Comparison of ENCODE assay signal across 36 cellular contexts in the genomic region with DNA sequence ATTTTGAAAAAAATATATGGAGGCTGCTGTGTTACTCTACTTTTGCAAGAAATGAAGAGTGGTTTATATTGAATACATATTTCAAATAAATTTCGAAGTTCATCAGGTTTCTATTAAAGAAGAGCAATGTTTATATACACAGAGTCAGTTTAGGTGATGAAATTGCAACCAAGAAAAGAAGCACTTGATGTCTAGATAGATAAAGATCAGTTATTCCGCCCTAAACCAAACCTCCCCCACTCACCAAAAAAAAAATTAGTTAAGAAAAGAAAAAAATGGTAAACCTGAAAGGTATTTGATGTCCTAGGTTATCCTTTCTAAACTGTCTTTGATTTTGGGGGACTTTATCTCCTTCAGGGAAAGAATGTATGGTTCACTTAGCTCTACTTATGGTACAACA.
"Had no signal": no experiment of that assay in that cellular context is flagged by ENCODE, and none has a peak within 500 bp of the region (broad histone marks: within the 10 kb centered on the region; RNA-seq: fewer than 3 reads in every experiment).

No MANE protein-coding gene starts in this region.

- H3K4me3 Mint-ChIP-seq: activated B cell treated with CpG ODN at 0.5 μM for 24 hours; activated CD4-positive, alpha-beta memory T cell treated with anti-CD3 and anti-CD28 coated beads for 36 hours; activated CD4-positive, alpha-beta T cell treated with anti-CD3 and anti-CD28 coated beads, Interleukin-2, amount 10 ng/mL, durations not matched to agents 24 days and 14 days; activated CD8-positive, alpha-beta memory T cell treated with anti-CD3 and anti-CD28 coated beads, Interleukin-2, amount 10 ng/mL, durations not matched to agents 7 days and 5 days; activated CD8-positive, alpha-beta T cell treated with anti-CD3 and anti-CD28 coated beads, Interleukin-2, amount 10 ng/mL, durations not matched to agents 7 days and 5 days; activated naive CD4-positive, alpha-beta T cell treated with anti-CD3 and anti-CD28 coated beads, Interleukin-2, amount 10 ng/mL, durations not matched to agents 7 days and 5 days; activated naive CD4-positive, alpha-beta T cell treated with anti-CD3 and anti-CD28 coated beads, Interleukin-2, amount 50 U/mL, for 24 hours; activated naive CD8-positive, alpha-beta T cell treated with anti-CD3 and anti-CD28 coated beads for 36 hours; activated T-cell treated with anti-CD3 and anti-CD28 coated beads, Interleukin-2, amount 50 U/mL, for 24 hours; brain; central memory CD8-positive, alpha-beta T cell; T-helper 1 cell treated with Interleukin-12 subunit alpha and Interleukin-12 subunit beta and Interleukin-4 antibody, amounts not matched to agents 30 μg/mL and 1 μg/mL, for 36 hours; T-helper 2 cell treated with Interferon-gamma antibody and Interleukin-4, amounts not matched to agents 5 μg/mL and 100 μg/mL, for 36 hours had no signal

- H3K4me3 ChIP-seq: ascending aorta, cardiac muscle cell had no signal

- DNase-seq: activated B cell treated with CpG ODN at 0.5 μM for 24 hours; activated CD4-positive, alpha-beta memory T cell treated with anti-CD3 and anti-CD28 coated beads for 36 hours; activated CD4-positive, alpha-beta T cell treated with anti-CD3 and anti-CD28 coated beads for 4 hours; activated CD4-positive, alpha-beta T cell treated with anti-CD3 and anti-CD28 coated beads, Interleukin-2, amount 10 ng/mL, durations not matched to agents 24 days and 14 days; activated CD4-positive, alpha-beta T cell treated with anti-CD3 and anti-CD28 coated beads, Interleukin-2, amount 50 U/mL, for 1 hour; activated CD4-positive, alpha-beta T cell treated with anti-CD3 and anti-CD28 coated beads, Interleukin-2, amount 50 U/mL, for 4 hours; activated CD4-positive, CD25-positive, alpha-beta regulatory T cell treated with anti-CD3 and anti-CD28 coated beads, Interleukin-2, amount 50 U/mL, for 72 hours; activated CD8-positive, alpha-beta memory T cell treated with anti-CD3 and anti-CD28 coated beads for 24 hours; activated CD8-positive, alpha-beta memory T cell treated with anti-CD3 and anti-CD28 coated beads, Interleukin-2, amount 10 ng/mL, durations not matched to agents 7 days and 5 days; activated CD8-positive, alpha-beta memory T cell treated with anti-CD3 and anti-CD28 coated beads, Interleukin-2, amount 50 U/mL, for 48 hours; activated CD8-positive, alpha-beta T cell treated with anti-CD3 and anti-CD28 coated beads, Interleukin-2, amount 10 ng/mL, durations not matched to agents 7 days and 5 days; activated effector memory CD4-positive, alpha-beta T cell treated with Interleukin-2 at 50 U/mL for 16 hours; activated gamma-delta T cell; activated naive CD4-positive, alpha-beta T cell treated with anti-CD3 and anti-CD28 coated beads, Interleukin-2, amount 10 ng/mL, durations not matched to agents 7 days and 5 days; activated naive CD4-positive, alpha-beta T cell treated with Interleukin-2 at 50 U/mL for 16 hours; activated naive CD8-positive, alpha-beta T cell treated with anti-CD3 and anti-CD28 coated beads for 36 hours; activated T-cell treated with anti-CD3 and anti-CD28 coated beads, Interleukin-2, amount 50 U/mL, for 24 hours; activated T-cell treated with anti-CD3 and anti-CD28 coated beads, Interleukin-2, amount 50 U/mL, for 48 hours; amygdala; anterior cingulate cortex; caudate nucleus; cerebellar nuclear complex; T-helper 1 cell; T-helper 2 cell; T-helper 9 cell had no signal

- ATAC-seq: activated CD8-positive, alpha-beta memory T cell treated with anti-CD3 and anti-CD28 coated beads, Interleukin-2, amount 10 ng/mL, durations not matched to agents 7 days and 5 days; activated CD8-positive, alpha-beta T cell treated with anti-CD3 and anti-CD28 coated beads, Interleukin-2, amount 10 ng/mL, durations not matched to agents 7 days and 5 days had no signal

- H3K27ac ChIP-seq: ascending aorta, cardiac muscle cell, VCaP had no signal

- FAIRE-seq: bronchial epithelial cell, TTC549 had no signal

- H3K27me3 ChIP-seq: ascending aorta, cardiac muscle cell had no signal

- H3K9me3 Mint-ChIP-seq: activated B cell treated with CpG ODN at 0.5 μM for 24 hours; activated CD4-positive, alpha-beta memory T cell treated with anti-CD3 and anti-CD28 coated beads for 36 hours; activated CD4-positive, alpha-beta T cell treated with anti-CD3 and anti-CD28 coated beads, Interleukin-2, amount 10 ng/mL, durations not matched to agents 24 days and 14 days; activated naive CD4-positive, alpha-beta T cell treated with anti-CD3 and anti-CD28 coated beads, Interleukin-2, amount 10 ng/mL, durations not matched to agents 7 days and 5 days; activated naive CD4-positive, alpha-beta T cell treated with anti-CD3 and anti-CD28 coated beads, Interleukin-2, amount 50 U/mL, for 24 hours; activated naive CD8-positive, alpha-beta T cell treated with anti-CD3 and anti-CD28 coated beads for 36 hours; activated T-cell treated with anti-CD3 and anti-CD28 coated beads, Interleukin-2, amount 50 U/mL, for 24 hours; activated T-helper 2 cell treated with anti-CD3 and anti-CD28 coated beads, Interferon-gamma antibody, Interleukin-2, Interleukin-4, amounts not matched to agents 10 μg/mL and 5 μg/mL and 100 μg/mL, durations not matched to agents 14 hours and 24 hours and 36 hours; central memory CD8-positive, alpha-beta T cell; T-helper 1 cell treated with Interleukin-12 subunit alpha and Interleukin-12 subunit beta and Interleukin-4 antibody, amounts not matched to agents 30 μg/mL and 1 μg/mL, for 36 hours; T-helper 2 cell treated with Interferon-gamma antibody and Interleukin-4, amounts not matched to agents 5 μg/mL and 100 μg/mL, for 36 hours had no signal

- H3K36me3 ChIP-seq: ascending aorta, cardiac muscle cell had no signal

- H3K9me3 ChIP-seq: ascending aorta had no signal

- H3K4me1 ChIP-seq: ascending aorta had no signal

- H3K4me1 Mint-ChIP-seq: activated B cell treated with CpG ODN at 0.5 μM for 24 hours; activated CD4-positive, alpha-beta T cell treated with anti-CD3 and anti-CD28 coated beads, Interleukin-2, amount 10 ng/mL, durations not matched to agents 24 days and 14 days; activated CD8-positive, alpha-beta memory T cell treated with anti-CD3 and anti-CD28 coated beads, Interleukin-2, amount 10 ng/mL, durations not matched to agents 7 days and 5 days; activated naive CD4-positive, alpha-beta T cell treated with anti-CD3 and anti-CD28 coated beads, Interleukin-2, amount 10 ng/mL, durations not matched to agents 7 days and 5 days; activated naive CD8-positive, alpha-beta T cell treated with anti-CD3 and anti-CD28 coated beads for 36 hours; brain; central memory CD8-positive, alpha-beta T cell had no signal

- H3K27me3 Mint-ChIP-seq: activated CD4-positive, alpha-beta T cell treated with anti-CD3 and anti-CD28 coated beads, Interleukin-2, amount 10 ng/mL, durations not matched to agents 24 days and 14 days; activated naive CD4-positive, alpha-beta T cell treated with anti-CD3 and anti-CD28 coated beads, Interleukin-2, amount 10 ng/mL, durations not matched to agents 7 days and 5 days; activated naive CD4-positive, alpha-beta T cell treated with anti-CD3 and anti-CD28 coated beads, Interleukin-2, amount 50 U/mL, for 24 hours had no signal

- H3K27ac Mint-ChIP-seq: activated B cell treated with CpG ODN at 0.5 μM for 24 hours; activated CD4-positive, alpha-beta memory T cell treated with anti-CD3 and anti-CD28 coated beads for 36 hours; activated CD4-positive, alpha-beta T cell treated with anti-CD3 and anti-CD28 coated beads, Interleukin-2, amount 10 ng/mL, durations not matched to agents 24 days and 14 days; activated CD8-positive, alpha-beta memory T cell treated with anti-CD3 and anti-CD28 coated beads, Interleukin-2, amount 10 ng/mL, durations not matched to agents 7 days and 5 days; activated CD8-positive, alpha-beta T cell treated with anti-CD3 and anti-CD28 coated beads, Interleukin-2, amount 10 ng/mL, durations not matched to agents 7 days and 5 days; activated naive CD4-positive, alpha-beta T cell treated with anti-CD3 and anti-CD28 coated beads, Interleukin-2, amount 10 ng/mL, durations not matched to agents 7 days and 5 days; activated naive CD4-positive, alpha-beta T cell treated with anti-CD3 and anti-CD28 coated beads, Interleukin-2, amount 50 U/mL, for 24 hours; activated naive CD8-positive, alpha-beta T cell treated with anti-CD3 and anti-CD28 coated beads for 36 hours; activated T-cell treated with anti-CD3 and anti-CD28 coated beads, Interleukin-2, amount 50 U/mL, for 24 hours; activated T-helper 2 cell treated with anti-CD3 and anti-CD28 coated beads, Interferon-gamma antibody, Interleukin-2, Interleukin-4, amounts not matched to agents 10 μg/mL and 5 μg/mL and 100 μg/mL, durations not matched to agents 14 hours and 24 hours and 36 hours; brain; T-helper 2 cell treated with Interferon-gamma antibody and Interleukin-4, amounts not matched to agents 5 μg/mL and 100 μg/mL, for 36 hours had no signal

- H3K36me3 Mint-ChIP-seq: activated CD4-positive, alpha-beta memory T cell treated with anti-CD3 and anti-CD28 coated beads for 36 hours; activated CD8-positive, alpha-beta memory T cell treated with anti-CD3 and anti-CD28 coated beads, Interleukin-2, amount 10 ng/mL, durations not matched to agents 7 days and 5 days; activated naive CD4-positive, alpha-beta T cell treated with anti-CD3 and anti-CD28 coated beads, Interleukin-2, amount 10 ng/mL, durations not matched to agents 7 days and 5 days; activated naive CD4-positive, alpha-beta T cell treated with anti-CD3 and anti-CD28 coated beads, Interleukin-2, amount 50 U/mL, for 24 hours; activated naive CD8-positive, alpha-beta T cell treated with anti-CD3 and anti-CD28 coated beads for 36 hours; brain had no signal
